1 cellular context compared by ENCODE assay signal in genomic region chrX:12978205-12979010, GRCh38.
TF ChIP-seq lines count a peak whose summit lies in the region.

No MANE protein-coding gene starts in this region.

TF ChIP-seq in K562, 482 proteins besides CTCF, POLR2A, EP300 and RAD21 (continued from another document and continues in another):
- TF ChIP-seq ZNF609 (CRISPR knock-in tag; IDR thresholded peaks at IDR 0.05; ENCODE audit: borderline replicate concordance) (no peak), ILK (tag; IDR thresholded peaks at IDR 0.05; ENCODE audit: borderline replicate concordance, low read depth) (no peak), MTA1 (IDR thresholded peaks at IDR 0.05; ENCODE audit: borderline replicate concordance) (peak; percentile 18; the same call in 1 of the 2 replicates), MLLT1 (IDR thresholded peaks at IDR 0.05) (peak in 1 of 2 experiments; percentile 36; a peak in 2 of 4 replicates), GTF2B (IDR thresholded peaks at IDR 0.05; ENCODE audit: extremely low read depth, insufficient read length) (no peak), RBBP5 (IDR thresholded peaks at IDR 0.05; ENCODE audit: borderline replicate concordance, insufficient read depth, low read length, poor library complexity, severe bottlenecking) (peak; percentile 37), ZNF512 (tag; IDR thresholded peaks at IDR 0.05) (peak; percentile 30; the same call in 1 of the 2 replicates), TCF3 (CRISPR knock-in tag; IDR thresholded peaks at IDR 0.05) (peak; percentile 30; the same call in 1 of the 2 replicates), SRF (CRISPR knock-in tag; IDR thresholded peaks at IDR 0.05) (no peak), AFF1 (IDR thresholded peaks at IDR 0.05; ENCODE audit: low read depth in 1 of 2, partially characterized antibody in 2 of 2) (peak; percentile 52 to 55), MTA3 (IDR thresholded peaks at IDR 0.05; ENCODE audit: borderline replicate concordance) (0 out of 2 replicates have a peak, but pooled peaks have one; percentile 16), SRSF3 (IDR thresholded peaks at IDR 0.05; ENCODE audit: insufficient read depth, low read length) (no peak), SUPT5H (IDR thresholded peaks at IDR 0.05) (peak; percentile 50; the same call in 1 of the 2 replicates), SREBF1 (IDR thresholded peaks at IDR 0.05; ENCODE audit: borderline replicate concordance, low read depth, low read length) (no peak), NR1H2 (CRISPR knock-in tag; IDR thresholded peaks at IDR 0.05) (no peak), ZNF830 (CRISPR knock-in tag; IDR thresholded peaks at IDR 0.05) (0 out of 2 replicates have a peak, but pooled peaks have one; percentile 53), PREB (CRISPR knock-in tag; IDR thresholded peaks at IDR 0.05) (no peak), KDM2B (CRISPR knock-in tag; IDR thresholded peaks at IDR 0.05) (no peak), OTX1 (CRISPR knock-in tag; IDR thresholded peaks at IDR 0.05) (peak; percentile 33; the same call in 1 of the 2 replicates), ZNF23 (CRISPR knock-in tag; IDR thresholded peaks at IDR 0.05) (no peak), KDM5B (IDR thresholded peaks at IDR 0.05; ENCODE audit: insufficient replicate concordance, low read depth, low read length) (peak; percentile 48), NFRKB (IDR thresholded peaks at IDR 0.05; ENCODE audit: low read depth) (peak; percentile 34; the same call in 1 of the 2 replicates), ATF4 (CRISPR knock-in tag; IDR thresholded peaks at IDR 0.05) (0 out of 2 replicates have a peak, but pooled peaks have one; percentile 21), E2F8 (IDR thresholded peaks at IDR 0.05; ENCODE audit: low read depth, partially characterized antibody) (peak; percentile 4), PATZ1 (CRISPR knock-in tag; IDR thresholded peaks at IDR 0.05; ENCODE audit: borderline replicate concordance) (0 out of 2 replicates have a peak, but pooled peaks have one; percentile 18), POLR2AphosphoS5 (IDR thresholded peaks at IDR 0.05; ENCODE audit: control insufficient read depth, insufficient read depth, low read depth, low read length) (peak; percentile 60), HOMEZ (CRISPR knock-in tag; IDR thresholded peaks at IDR 0.05) (no peak), YBX1 (IDR thresholded peaks at IDR 0.05) (no peak), RHOXF2B (CRISPR knock-in tag; conservative IDR thresholded peaks at IDR 0.05) (peak; percentile 76; the same call in 1 of the 2 replicates)
